17 cellular contexts compared by ENCODE assay signal in genomic region chr9:128051932-128052734, GRCh38. TPM values are rescaled to one million over a fixed set of nuclear protein-coding genes. Genes with fewer than 3 reads are reported as not detected.
DNase-seq lines count a peak whose midpoint lies in the region; ATAC-seq, FAIRE-seq and TF ChIP-seq lines count a peak whose summit lies in the region.
"Had no signal": no experiment of that assay in that cellular context is flagged by ENCODE, and none has a peak within 500 bp of the region (broad histone marks: within the 10 kb centered on the region; RNA-seq: fewer than 3 reads in every experiment).

No MANE protein-coding gene starts in this region.

- TF ChIP-seq CTCF in keratinocyte (optimal IDR thresholded peaks at IDR 0.05 in 1 of 3, IDR thresholded peaks at IDR 0.05 in 1 of 3, conservative IDR thresholded peaks at IDR 0.05 in 1 of 3; ENCODE audit: extremely low read depth in 1 of 3, insufficient read depth in 2 of 3, low read length in 3 of 3), result no peak

- no peak for DNase-seq in T-helper 17 cell
- peak; percentile 83 for DNase-seq in keratinocyte (ENCODE audit: low read depth, low spot score)
- peak; percentile 92 for DNase-seq in small intestine
- DNase-seq in HAP-1 (ENCODE audit: low spot score in 2 of 2), result no peak
- DNase-seq in substantia nigra (lab: John Stamatoyannopoulos, UW), result no peak
- DNase-seq in DMS153 treated with DMSO at 0.1 percent for 48 hours (lab: John Stamatoyannopoulos, UW; ENCODE audit: unreplicated experiment), result no peak
- DNase-seq: activated CD4-positive, CD25-positive, alpha-beta regulatory T cell treated with anti-CD3 and anti-CD28 coated beads, Interleukin-2, amount 50 U/mL, for 72 hours; activated effector memory CD4-positive, alpha-beta T cell treated with Interleukin-2 at 50 U/mL for 16 hours; cerebellar nuclear complex; foreskin fibroblast; naive thymus-derived CD8-positive, alpha-beta T cell; NCI-H187; NCI-H510A; SIG-M5 had no signal

- H3K27ac ChIP-seq in keratinocyte (ENCODE audit: control insufficient read depth, insufficient read depth, low read length) (peak overlapping the region; percentile 61), small intestine (ENCODE audit: low read depth in 1 of 2, low read length in 1 of 2) (peak overlapping the region; percentile 11 to 64), substantia nigra (ENCODE audit: low read depth, low read length, poor library complexity, severe bottlenecking) (no peak overlapping the region)

- no peaks in the 10 kb centered on the region for H3K36me3 ChIP-seq in keratinocyte (ENCODE audit: control insufficient read depth in 2 of 2, extremely low read depth in 1 of 2, insufficient read depth in 2 of 2, low read length in 2 of 2)
- H3K36me3 ChIP-seq in small intestine (ENCODE audit: control insufficient read depth in 2 of 2, insufficient read depth in 2 of 2, low read length in 2 of 2), result no peaks in the 10 kb centered on the region
- H3K36me3 ChIP-seq in HAP-1 (replicated peaks), result no peaks in the 10 kb centered on the region

- 49 to 72% (median 63%) methylated on average over 16 of the region's 16 CpGs for WGBS in small intestine, 3 donors

- ATAC-seq in T-helper 17 cell (peak; percentile 27), SK-N-SH treated with all-trans-retinoic acid at 6 μM for 48 hours (no peak)
- ATAC-seq: naive thymus-derived CD8-positive, alpha-beta T cell had no signal

- no peaks in the 10 kb centered on the region for H3K9me1 ChIP-seq in keratinocyte (ENCODE audit: control insufficient read depth, extremely low read depth, insufficient read depth, low read length)

- peak; percentile 82 for TF ChIP-seq EP300 in Ishikawa (IDR thresholded peaks at IDR 0.05; ENCODE audit: borderline replicate concordance)

- no peak overlapping the region for H3K4me3 Mint-ChIP-seq in T-helper 17 cell
- H3K4me3 Mint-ChIP-seq: naive thymus-derived CD8-positive, alpha-beta T cell had no signal

- H3K4me1 ChIP-seq in keratinocyte (ENCODE audit: control insufficient read depth, extremely low read depth, insufficient read depth, low read length) (peaks cover 23% of the 10 kb centered on the region), small intestine (ENCODE audit: control insufficient read depth in 2 of 2, insufficient read depth in 1 of 2, low read depth in 1 of 2, low read length in 1 of 2) (no peaks in the 10 kb centered on the region), HAP-1 (no peaks in the 10 kb centered on the region)

- H2AFZ ChIP-seq in keratinocyte (ENCODE audit: control insufficient read depth, low read length), result no peak overlapping the region

- H3K79me2 ChIP-seq in keratinocyte (ENCODE audit: control insufficient read depth, insufficient read depth, low read length), result no peaks in the 10 kb centered on the region

- H3K27me3 ChIP-seq in keratinocyte (ENCODE audit: control insufficient read depth, extremely low read depth, insufficient read depth, low read length) (no peaks in the 10 kb centered on the region), small intestine (ENCODE audit: control insufficient read depth in 2 of 2, insufficient read depth in 2 of 2, low read length in 2 of 2) (no peaks in the 10 kb centered on the region), HAP-1 (ENCODE audit: low read depth) (no peaks in the 10 kb centered on the region)

- TF ChIP-seq RAD21 in Ishikawa (IDR thresholded peaks at IDR 0.05; ENCODE audit: low read depth), result peak; percentile 25; the same call in 1 of the 2 replicates

- FAIRE-seq in keratinocyte (lab: Jason Lieb, UNC) (no peak), small intestine (lab: Jason Lieb, UNC) (no peak)
- FAIRE-seq: D721Med had no signal

- H3K9me3 ChIP-seq in T-helper 17 cell (ENCODE audit: control insufficient read depth, low read length, poor library complexity, severe bottlenecking), result no peaks in the 10 kb centered on the region
- no peaks in the 10 kb centered on the region for H3K9me3 ChIP-seq in keratinocyte (ENCODE audit: control insufficient read depth, low read depth, low read length)
- no peaks in the 10 kb centered on the region for H3K9me3 ChIP-seq in small intestine (ENCODE audit: control insufficient read depth, low read depth)
- H3K9me3 ChIP-seq in HAP-1, result no peaks in the 10 kb centered on the region

- no peaks in the 10 kb centered on the region for H3K36me3 Mint-ChIP-seq in T-helper 17 cell (ENCODE audit: low read depth)
- H3K36me3 Mint-ChIP-seq: naive thymus-derived CD8-positive, alpha-beta T cell had no signal

- no peak overlapping the region for H3K27ac Mint-ChIP-seq in T-helper 17 cell
- H3K27ac Mint-ChIP-seq: naive thymus-derived CD8-positive, alpha-beta T cell had no signal

- H3K27me3 Mint-ChIP-seq in T-helper 17 cell, result no peaks in the 10 kb centered on the region
- H3K27me3 Mint-ChIP-seq: naive thymus-derived CD8-positive, alpha-beta T cell had no signal

- dilution Hi-C loops in keratinocyte (cut with MboI; ENCODE audit: extremely low pct_ligation_motif_present, low sequenced_read_pairs), result loop anchor here (25.0 kb wide), 1 partner anchor 115 kb away; the partner anchor contains the start of genes DPM2 and PIP5KL1

- H3K4me3 ChIP-seq in keratinocyte (ENCODE audit: control insufficient read depth in 2 of 3, extremely low read depth in 1 of 3, insufficient read depth in 2 of 3, low read depth in 1 of 3, low read length in 3 of 3) (no peak overlapping the region), small intestine (ENCODE audit: low read depth in 1 of 2, low read length in 2 of 2) (no peak overlapping the region), HAP-1 (no peak overlapping the region)

- H3K9ac ChIP-seq in keratinocyte (ENCODE audit: control insufficient read depth, extremely low read depth, insufficient read depth, low read length), result no peak overlapping the region

- H3K4me1 Mint-ChIP-seq in T-helper 17 cell, result peaks cover 8% of the 10 kb centered on the region

- peak overlapping the region; percentile 56 for H3K4me2 ChIP-seq in keratinocyte (ENCODE audit: control insufficient read depth, extremely low read depth, insufficient read depth, low read depth, low read length)

- no peaks in the 10 kb centered on the region for H4K20me1 ChIP-seq in keratinocyte (ENCODE audit: control insufficient read depth, extremely low read depth, insufficient read depth, low read length)

- in situ Hi-C loops in HAP-1 (cut with MboI; ENCODE audit: low sequenced_read_pairs), result no loop called here

TF ChIP-seq in Ishikawa, 13 proteins besides CTCF, POLR2A, EP300 and RAD21 (continues in another document):
- peak; percentile 48; the same call in 1 of the 2 replicates for TF ChIP-seq NFIC (IDR thresholded peaks at IDR 0.05)
- TF ChIP-seq USF1 (IDR thresholded peaks at IDR 0.05), result no peak
- TF ChIP-seq MAX (IDR thresholded peaks at IDR 0.05), result no peak; the same call in 1 of the 2 replicates
- no peak; the same call in 1 of the 2 replicates for TF ChIP-seq TAF1 (IDR thresholded peaks at IDR 0.05; ENCODE audit: low read depth)
- no peak for TF ChIP-seq CEBPB (IDR thresholded peaks at IDR 0.05)
- no peak for TF ChIP-seq TEAD4 (IDR thresholded peaks at IDR 0.05)
- TF ChIP-seq ZBTB7A (IDR thresholded peaks at IDR 0.05; ENCODE audit: low read depth), result no peak

TF ChIP-seq in SK-N-SH treated with all-trans-retinoic acid at 6 μM for 48 hours, 23 proteins besides CTCF, POLR2A, EP300 and RAD21 (continues in another document):
- TF ChIP-seq RARB (CRISPR knock-in tag; IDR thresholded peaks at IDR 0.05) (no peak), TCF4 (CRISPR knock-in tag; IDR thresholded peaks at IDR 0.05; ENCODE audit: borderline replicate concordance) (no peak), ZNF70 (CRISPR knock-in tag; IDR thresholded peaks at IDR 0.05) (no peak), TOX (CRISPR knock-in tag; IDR thresholded peaks at IDR 0.05; ENCODE audit: borderline replicate concordance) (no peak), ZFP3 (CRISPR knock-in tag; IDR thresholded peaks at IDR 0.05) (no peak), CSRNP3 (CRISPR knock-in tag; IDR thresholded peaks at IDR 0.05) (no peak), ISL1 (CRISPR knock-in tag; IDR thresholded peaks at IDR 0.05) (no peak), ZNF8 (CRISPR knock-in tag; IDR thresholded peaks at IDR 0.05) (no peak), CSDC2 (CRISPR knock-in tag; IDR thresholded peaks at IDR 0.05) (no peak), ZNF565 (CRISPR knock-in tag; conservative IDR thresholded peaks at IDR 0.05; ENCODE audit: low read depth) (no peak), GLIS3 (CRISPR knock-in tag; IDR thresholded peaks at IDR 0.05) (no peak), BACH2 (CRISPR knock-in tag; IDR thresholded peaks at IDR 0.05; ENCODE audit: borderline replicate concordance) (no peak)

RNA-seq across cellular contexts. Expression of gene NAIF1, which starts 15.0 kb away (rescaled TPM):
- total RNA-seq in T-helper 17 cell, result 10 to 100 TPM; 11.6 to 15.2 TPM
- polyA plus RNA-seq in keratinocyte (6.3 to 7.5 TPM (median 7.4 TPM) in 3 replicates), small intestine (1 to 10 TPM; 8.1 to 10.0 (median 9.2) TPM)
- polyA plus RNA-seq in keratinocyte (2011; ENCODE audit: low read depth), result 7.4 TPM
- 5.9 and 8.1 TPM in 2 replicates for polyA plus RNA-seq in keratinocyte (2011; cell fraction: cytosol; rRNA removed)
- 7.9 and 8.6 TPM in 2 replicates for polyA plus RNA-seq in keratinocyte (2011; cell fraction: nucleus; rRNA removed)
- 7.1 and 10.0 TPM in 2 replicates for polyA plus RNA-seq in keratinocyte (2012; ENCODE audit: low replicate concordance)
- 4.6 to 7.5 TPM (median 5.9 TPM) in 3 replicates for polyA minus RNA-seq in keratinocyte
- 16.5 TPM for polyA minus RNA-seq in keratinocyte (2011; cell fraction: cytosol; rRNA and poly(A)+ RNA removed)
- 3.4 and 5.4 TPM in 2 replicates for polyA minus RNA-seq in keratinocyte (2011; cell fraction: nucleus; rRNA and poly(A)+ RNA removed)

RNA-seq across cellular contexts. Expression of gene SLC25A25, which starts 15.9 kb away (rescaled TPM):
- 10 to 100 TPM; 16.3 to 20.4 TPM for total RNA-seq in T-helper 17 cell
- polyA plus RNA-seq in keratinocyte (4.1 to 7.9 TPM (median 6.5 TPM) in 3 replicates), small intestine (10 to 100 TPM; 15.5 to 26.2 (median 23.5) TPM)
- 103 TPM for polyA plus RNA-seq in keratinocyte (2011; ENCODE audit: low read depth)
- 3.0 and 3.5 TPM in 2 replicates for polyA plus RNA-seq in keratinocyte (2011; cell fraction: cytosol; rRNA removed)
- 9.7 and 9.9 TPM in 2 replicates for polyA plus RNA-seq in keratinocyte (2011; cell fraction: nucleus; rRNA removed)
- polyA plus RNA-seq in keratinocyte (2012; ENCODE audit: low replicate concordance), result 4.9 and 20.7 TPM in 2 replicates
- polyA minus RNA-seq in keratinocyte, result 5.3 to 6.5 TPM (median 6.1 TPM) in 3 replicates
- polyA minus RNA-seq in keratinocyte (2011; cell fraction: cytosol; rRNA and poly(A)+ RNA removed), result 8.4 TPM
- polyA minus RNA-seq in keratinocyte (2011; cell fraction: nucleus; rRNA and poly(A)+ RNA removed), result 7.2 and 8.0 TPM in 2 replicates

Comparison
In these comparisons a context has a peak if more than half of its experiments do, and no peak if none do; other contexts are left out.
1. DNase-seq: peak in keratinocyte (single experiment) and small intestine (single experiment); none in T-helper 17 cell (0 of 3), HAP-1 (0 of 2), substantia nigra (0 of 49) and DMS153 treated with DMSO at 0.1 percent for 48 hours (single experiment).